In genomic region chr4:173038192-173038896, GRCh38 we compare ENCODE assay signal across 20 cellular contexts.
DNase-seq lines count a peak whose midpoint lies in the region; ATAC-seq and TF ChIP-seq lines count a peak whose summit lies in the region.
"Had no signal": no experiment of that assay in that cellular context is flagged by ENCODE, and none has a peak within 500 bp of the region (broad histone marks: within the 10 kb centered on the region; RNA-seq: fewer than 3 reads in every experiment).

No MANE protein-coding gene starts in this region.

- H3K9me3 ChIP-seq in SK-N-MC (ENCODE audit: low read depth, low read length) (no peaks in the 10 kb centered on the region; the same call in 1 of the 2 replicates), mucosa of rectum (ENCODE audit: control insufficient read depth in 2 of 2, low read length in 2 of 2) (no peaks in the 10 kb centered on the region)
- H3K9me3 ChIP-seq: body of pancreas had no signal

- H3K27ac Mint-ChIP-seq in activated naive CD4-positive, alpha-beta T cell treated with anti-CD3 and anti-CD28 coated beads, Interleukin-2, amount 50 U/mL, for 72 hours: no peak overlapping the region
- H3K27ac Mint-ChIP-seq: activated CD4-positive, alpha-beta T cell treated with anti-CD3 and anti-CD28 coated beads for 36 hours; activated naive CD4-positive, alpha-beta T cell treated with anti-CD3 and anti-CD28 coated beads, Interleukin-2, amount 10 ng/mL, durations not matched to agents 7 days and 5 days; naive thymus-derived CD4-positive, alpha-beta T cell; T-helper 2 cell treated with Interferon-gamma antibody and Interleukin-4, amounts not matched to agents 5 μg/mL and 100 μg/mL, for 36 hours had no signal

- H3K36me3 Mint-ChIP-seq in activated naive CD4-positive, alpha-beta T cell treated with anti-CD3 and anti-CD28 coated beads, Interleukin-2, amount 50 U/mL, for 72 hours: no peaks in the 10 kb centered on the region
- H3K36me3 Mint-ChIP-seq: activated naive CD4-positive, alpha-beta T cell treated with anti-CD3 and anti-CD28 coated beads, Interleukin-2, amount 10 ng/mL, durations not matched to agents 7 days and 5 days had no signal

- no peak for TF ChIP-seq CTCF in 22Rv1 (IDR thresholded peaks at IDR 0.05)

- H3K9ac ChIP-seq in SK-N-MC (ENCODE audit: insufficient read length) (no peak overlapping the region), mucosa of rectum (ENCODE audit: low read depth in 1 of 2, low read length in 2 of 2) (no peak overlapping the region)

- peak overlapping the region; percentile 21 for H3K4me3 ChIP-seq in SK-N-MC
- peak overlapping the region; percentile 31 to 46 for H3K4me3 ChIP-seq in mucosa of rectum (ENCODE audit: low read length in 2 of 2)
- H3K4me3 ChIP-seq: body of pancreas had no signal

- no peaks in the 10 kb centered on the region for H3K9me3 Mint-ChIP-seq in activated naive CD4-positive, alpha-beta T cell treated with anti-CD3 and anti-CD28 coated beads, Interleukin-2, amount 50 U/mL, for 72 hours
- H3K9me3 Mint-ChIP-seq: activated naive CD4-positive, alpha-beta T cell treated with anti-CD3 and anti-CD28 coated beads, Interleukin-2, amount 10 ng/mL, durations not matched to agents 7 days and 5 days; T-helper 2 cell treated with Interferon-gamma antibody and Interleukin-4, amounts not matched to agents 5 μg/mL and 100 μg/mL, for 36 hours had no signal

- H3K27me3 ChIP-seq in mucosa of rectum (ENCODE audit: control insufficient read depth in 2 of 2, insufficient read depth in 2 of 2, low read length in 2 of 2): no peaks in the 10 kb centered on the region
- H3K27me3 ChIP-seq: body of pancreas had no signal

- DNase-seq in HT-29 (ENCODE audit: low spot score): peak; percentile 29
- DNase-seq in SK-N-MC (ENCODE audit: low read depth, low spot score): no peak
- no peak for DNase-seq in activated naive CD4-positive, alpha-beta T cell treated with anti-CD3 and anti-CD28 coated beads, Interleukin-2, amount 50 U/mL, for 72 hours (ENCODE audit: low spot score in 2 of 2)
- DNase-seq in OCI-M2 (lab: John Stamatoyannopoulos, UW; ENCODE audit: unreplicated experiment): no peak
- DNase-seq in SW480 (ENCODE audit: low spot score): no peak
- DNase-seq: activated CD4-positive, alpha-beta T cell treated with anti-CD3 and anti-CD28 coated beads for 36 hours; activated naive CD4-positive, alpha-beta T cell treated with anti-CD3 and anti-CD28 coated beads, Interleukin-2, amount 10 ng/mL, durations not matched to agents 7 days and 5 days; activated T-cell treated with anti-CD3 and anti-CD28 coated beads for 4 hours; body of pancreas; Calu3; naive thymus-derived CD4-positive, alpha-beta T cell; NCI-H1048; NCI-H526; Right ventricle myocardium superior; stimulated activated CD4-positive, alpha-beta T cell treated with anti-CD3 and anti-CD28 coated beads, Interleukin-4, amount 100 ng/mL, for 4 hours had no signal

- H3K27ac ChIP-seq in 22Rv1 (peak overlapping the region; percentile 99), SK-N-MC (peak overlapping the region; percentile 93), mucosa of rectum (ENCODE audit: low read depth in 2 of 2, low read length in 2 of 2) (peak overlapping the region; percentile 52 to 57)

- no peaks in the 10 kb centered on the region for H3K36me3 ChIP-seq in SK-N-MC (ENCODE audit: insufficient read depth, low read length)
- H3K36me3 ChIP-seq in mucosa of rectum (ENCODE audit: control insufficient read depth in 2 of 2, insufficient read depth in 2 of 2, low read length in 2 of 2): no peaks in the 10 kb centered on the region

- peaks cover 15 to 25% of the 10 kb centered on the region in 2 donors for H3K4me1 ChIP-seq in mucosa of rectum (ENCODE audit: control insufficient read depth in 2 of 2, insufficient read depth in 2 of 2, low read length in 2 of 2)

- ATAC-seq in GM21717 (IDR thresholded peaks at IDR 0.05; ENCODE audit: unreplicated experiment): no peak
- ATAC-seq in activated naive CD4-positive, alpha-beta T cell treated with anti-CD3 and anti-CD28 coated beads, Interleukin-2, amount 50 U/mL, for 72 hours: no peak
- ATAC-seq: activated CD4-positive, alpha-beta T cell treated with anti-CD3 and anti-CD28 coated beads for 36 hours; body of pancreas; left lobe of liver; naive thymus-derived CD4-positive, alpha-beta T cell had no signal
